34 cellular contexts compared by ENCODE assay signal in genomic region chr6:55185144-55185543, GRCh38. TPM values are rescaled to one million over a fixed set of nuclear protein-coding genes. Genes with fewer than 3 reads are reported as not detected.
"Had no signal": no experiment of that assay in that cellular context is flagged by ENCODE, and none has a peak within 500 bp of the region (broad histone marks: within the 10 kb centered on the region; RNA-seq: fewer than 3 reads in every experiment).

No MANE protein-coding gene starts in this region.

- H3K4me3 Mint-ChIP-seq: dendritic cell treated with granulocyte-macrophage colony-stimulating factor and Interleukin-4, amounts not matched to agents 40 ng/mL and 50 ng/mL, for 4 days; effector memory CD8-positive, alpha-beta T cell; endodermal cell; mesothelial cell of epicardium; naive B cell had no signal

- H3K27me3 ChIP-seq: colonic mucosa, esophagus squamous epithelium, gastrocnemius medialis, heart right ventricle, left lung had no signal

- H3K4me3 ChIP-seq: colonic mucosa, esophagus squamous epithelium, gastrocnemius medialis, heart right ventricle, left lung, lower lobe of right lung, mucosa of descending colon had no signal

- DNase-seq: colonic mucosa; cortex of kidney; effector CD8-positive, alpha-beta T cell; effector memory CD8-positive, alpha-beta T cell; endodermal cell; erythroblast; esophagus squamous epithelium; foreskin fibroblast; foreskin melanocyte; gastrocnemius medialis; glutamatergic neuron; head of caudate nucleus; heart right ventricle; hippocampal formation; left cardiac atrium; left lung; left ventricle myocardium superior; lower lobe of right lung; mesenchymal stem cell; mucosa of descending colon; naive B cell had no signal

- H3K27ac ChIP-seq: colonic mucosa, epithelial cell of prostate, esophagus squamous epithelium, gastrocnemius medialis, heart right ventricle, left lung, lower lobe of right lung had no signal

- H3K4me1 Mint-ChIP-seq: mesothelial cell of epicardium, naive B cell had no signal

- H3K36me3 ChIP-seq: colonic mucosa, esophagus squamous epithelium, gastrocnemius medialis, heart right ventricle, left lung, lower lobe of right lung had no signal

- H3K27ac Mint-ChIP-seq: dendritic cell treated with granulocyte-macrophage colony-stimulating factor and Interleukin-4, amounts not matched to agents 40 ng/mL and 50 ng/mL, for 4 days; effector memory CD8-positive, alpha-beta T cell; endodermal cell; mesothelial cell of epicardium; naive B cell had no signal

- H3K9me3 Mint-ChIP-seq: dendritic cell treated with granulocyte-macrophage colony-stimulating factor and Interleukin-4, amounts not matched to agents 40 ng/mL and 50 ng/mL, for 4 days; endodermal cell; mesothelial cell of epicardium had no signal

- H3K36me3 Mint-ChIP-seq: mesothelial cell of epicardium, naive B cell had no signal

- H3K4me1 ChIP-seq: colonic mucosa, esophagus squamous epithelium, gastrocnemius medialis, heart right ventricle, left lung, lower lobe of right lung had no signal

- FAIRE-seq: endometrium, islet of Langerhans, keratinocyte had no signal

- H3K9me3 ChIP-seq: colonic mucosa, esophagus squamous epithelium, gastrocnemius medialis, heart right ventricle, left lung, lower lobe of right lung, mucosa of descending colon had no signal

- H3K27me3 Mint-ChIP-seq: dendritic cell treated with granulocyte-macrophage colony-stimulating factor and Interleukin-4, amounts not matched to agents 40 ng/mL and 50 ng/mL, for 4 days; effector memory CD8-positive, alpha-beta T cell; naive B cell had no signal

- ATAC-seq: effector memory CD8-positive, alpha-beta T cell; esophagus mucosa; gastrocnemius medialis; heart right ventricle; left cardiac atrium; left lung; left ventricle myocardium superior; lower lobe of right lung; mucosa of descending colon had no signal

RNA-seq across cellular contexts. Expression of gene HCRTR2, which starts 10.8 kb away (rescaled TPM):
- total RNA-seq: colonic mucosa, dermis microvascular lymphatic vessel endothelial cell, esophagus mucosa, esophagus squamous epithelium, gastrocnemius medialis, glomerular endothelial cell, kidney epithelial cell, left cardiac atrium, left lung, left ventricle myocardium superior, lower lobe of right lung, lung microvascular endothelial cell, mesenteric fat pad, mucosa of descending colon, myocyte had no signal
- polyA plus RNA-seq: heart right ventricle, keratinocyte had no signal
